In genomic region chr18:59265246-59266018, GRCh38 we compare ENCODE assay signal across 8 cellular contexts. TPM values are rescaled to one million over a fixed set of nuclear protein-coding genes. Genes with fewer than 3 reads are reported as not detected.
DNase-seq lines count a peak whose midpoint lies in the region; ATAC-seq, FAIRE-seq and TF ChIP-seq lines count a peak whose summit lies in the region.

No MANE protein-coding gene starts in this region.

- H3K36me3 ChIP-seq in endothelial cell of umbilical vein (ENCODE audit: control insufficient read depth in 2 of 2, extremely low read depth in 1 of 2, insufficient read depth in 2 of 2, low read length in 2 of 2) (no peaks in the 10 kb centered on the region), skeletal muscle tissue (ENCODE audit: control insufficient read depth in 3 of 3, insufficient read depth in 3 of 3, low read length in 3 of 3) (no peaks in the 10 kb centered on the region)

- H3K4me3 ChIP-seq in endothelial cell of umbilical vein (replicated peaks in 1 of 3; ENCODE audit: insufficient read depth in 1 of 3, low read depth in 1 of 3, low read length in 3 of 3) (no peak overlapping the region), skeletal muscle tissue (ENCODE audit: low read length in 3 of 3) (peak overlapping the region in 2 of 3 donors; percentile 22 to 40)

- H3K27me3 ChIP-seq in endothelial cell of umbilical vein (ENCODE audit: control insufficient read depth in 2 of 2, insufficient read depth in 2 of 2, low read length in 2 of 2) (peaks cover 68 to 73% of the 10 kb centered on the region in 2 experiments), skeletal muscle tissue (ENCODE audit: control insufficient read depth in 3 of 3, insufficient read depth in 3 of 3, low read length in 3 of 3) (peaks cover 71 to 75% (median 71%) of the 10 kb centered on the region in 3 donors)

- no peaks in the 10 kb centered on the region for H4K20me1 ChIP-seq in endothelial cell of umbilical vein (replicated peaks; ENCODE audit: control insufficient read depth, extremely low read depth, insufficient read depth, low read length)

- intact Hi-C loops in endothelial cell of umbilical vein (cut with micrococcal nuclease), result no loop called here

- no peaks in the 10 kb centered on the region for H3K79me2 ChIP-seq in endothelial cell of umbilical vein (ENCODE audit: control insufficient read depth, insufficient read depth, low read length)

- no peak overlapping the region for H3K4me2 ChIP-seq in endothelial cell of umbilical vein (ENCODE audit: insufficient read depth, low read length)

- no peaks in the 10 kb centered on the region for H3K4me1 ChIP-seq in endothelial cell of umbilical vein (ENCODE audit: control insufficient read depth, extremely low read depth, insufficient read depth, low read length)
- peaks cover 4 to 14% (median 9%) of the 10 kb centered on the region in 3 donors for H3K4me1 ChIP-seq in skeletal muscle tissue (ENCODE audit: control insufficient read depth in 3 of 3, insufficient read depth in 3 of 3, low read length in 3 of 3)

- CTCF ChIA-PET in endothelial cell of umbilical vein (lab: Charles Lee), result interaction anchor here (1.9 to 3.0 kb wide), 3 partner anchors 10 to 137 kb away, joined by 8 to 9 read pairs (median 9); no protein-coding TSS in a partner anchor

- no peak for FAIRE-seq in endothelial cell of umbilical vein (lab: Jason Lieb, UNC)

- H3K27ac ChIP-seq in endothelial cell of umbilical vein (ENCODE audit: insufficient read depth, low read depth, low read length) (no peak overlapping the region), skeletal muscle tissue (ENCODE audit: low read depth, low read length) (no peak overlapping the region)

- H2AFZ ChIP-seq in endothelial cell of umbilical vein (ENCODE audit: low read depth, low read length), result no peak overlapping the region

- no peak for TF ChIP-seq POLR2A in endothelial cell of umbilical vein (IDR thresholded peaks at IDR 0.05; ENCODE audit: low read depth, low read length)

- dilution Hi-C loops in endothelial cell of umbilical vein (cut with MboI; ENCODE audit: extremely low pct_ligation_motif_present, low sequenced_read_pairs), result no loop called here

- no peaks in the 10 kb centered on the region for H3K9me1 ChIP-seq in endothelial cell of umbilical vein (replicated peaks; ENCODE audit: control insufficient read depth, extremely low read depth, insufficient read depth, low read length)

- DNase-seq in AG20443 (ENCODE audit: low spot score) (peak; percentile 65), NCI-H510A (lab: John Stamatoyannopoulos, UW) (peak; percentile 76), endothelial cell of umbilical vein (ENCODE audit: low read depth, low spot score) (no peak), C1 segment of cervical spinal cord (lab: John Stamatoyannopoulos, UW) (no peak)
- no peak for DNase-seq in activated CD4-positive, CD25-positive, alpha-beta regulatory T cell (lab: John Stamatoyannopoulos, UW)

- no TSS peak for BruUV-seq in endothelial cell of umbilical vein (replicated peaks; lab: Mats Ljungman, UMichigan)

- no peak for TF ChIP-seq CTCF in endothelial cell of umbilical vein (IDR thresholded peaks at IDR 0.05; ENCODE audit: extremely low read depth in 1 of 2, insufficient read depth in 1 of 2, low read depth in 1 of 2, low read length in 2 of 2)

- POLR2A ChIA-PET in endothelial cell of umbilical vein (lab: Charles Lee), result no interaction called here

- no peak overlapping the region for H3K9ac ChIP-seq in endothelial cell of umbilical vein (replicated peaks; ENCODE audit: extremely low read depth, insufficient read depth, low read length)
- no peak overlapping the region for H3K9ac ChIP-seq in skeletal muscle tissue (ENCODE audit: low read depth in 1 of 3, low read length in 3 of 3)

- H3K9me3 ChIP-seq in endothelial cell of umbilical vein (replicated peaks; ENCODE audit: control insufficient read depth, insufficient read depth, low read length), result no peaks in the 10 kb centered on the region
- no peaks in the 10 kb centered on the region for H3K9me3 ChIP-seq in skeletal muscle tissue (ENCODE audit: control insufficient read depth in 3 of 3, low read length in 3 of 3)

- ATAC-seq in GM19035 (IDR thresholded peaks at IDR 0.05; ENCODE audit: unreplicated experiment) (peak; percentile 77), HG03342 (IDR thresholded peaks at IDR 0.05; ENCODE audit: unreplicated experiment) (no peak)

TF ChIP-seq in endothelial cell of umbilical vein, 7 proteins besides CTCF, POLR2A, EP300 and RAD21:
- no peak for TF ChIP-seq GATA2 (IDR thresholded peaks at IDR 0.05; ENCODE audit: insufficient read depth, insufficient read length, low read depth, low read length)
- TF ChIP-seq JUN (IDR thresholded peaks at IDR 0.05; ENCODE audit: borderline replicate concordance, insufficient read depth, insufficient read length, low read depth), result no peak
- TF ChIP-seq POLR2AphosphoS5 (IDR thresholded peaks at IDR 0.05; ENCODE audit: insufficient read depth, low read depth, low read length), result no peak
- TF ChIP-seq FOS (IDR thresholded peaks at IDR 0.05; ENCODE audit: borderline replicate concordance, insufficient read depth, low read length), result no peak
- TF ChIP-seq EZH2 (IDR thresholded peaks at IDR 0.05; ENCODE audit: borderline replicate concordance, low read depth, low read length, severe bottlenecking), result peak; percentile 38
- no peak for TF ChIP-seq MYC (IDR thresholded peaks at IDR 0.05; ENCODE audit: low read depth, low read length)
- no peak for TF ChIP-seq MAX (IDR thresholded peaks at IDR 0.05; ENCODE audit: insufficient read depth, insufficient read length)

RNA-seq across cellular contexts. Expression of gene RAX, which starts 7.8 kb away (rescaled TPM):
- total RNA-seq in endothelial cell of umbilical vein (not detected in 2 replicates), skeletal muscle tissue (not detected)
- not detected in 2 replicates for polyA plus RNA-seq in endothelial cell of umbilical vein
- not detected in 2 replicates for polyA plus RNA-seq in endothelial cell of umbilical vein (2011; cell fraction: cytosol; rRNA removed)
- polyA plus RNA-seq in endothelial cell of umbilical vein (2011; cell fraction: nucleus; rRNA removed), result not detected in 2 replicates
- polyA plus RNA-seq in endothelial cell of umbilical vein (2012), result not detected in 2 replicates
- not detected in 2 replicates for polyA minus RNA-seq in endothelial cell of umbilical vein
- polyA minus RNA-seq in endothelial cell of umbilical vein (2011; cell fraction: cytosol; rRNA and poly(A)+ RNA removed), result not detected
- not detected in 2 replicates for polyA minus RNA-seq in endothelial cell of umbilical vein (2011; cell fraction: nucleus; rRNA and poly(A)+ RNA removed)

RNA-seq across cellular contexts. Expression of gene GRP, which starts 45.5 kb away (rescaled TPM):
- total RNA-seq in endothelial cell of umbilical vein, result not detected in 2 replicates
- polyA plus RNA-seq in endothelial cell of umbilical vein, result not detected in 2 replicates
- polyA plus RNA-seq in endothelial cell of umbilical vein (2011; cell fraction: cytosol; rRNA removed), result not detected in 2 replicates
- polyA plus RNA-seq in endothelial cell of umbilical vein (2011; cell fraction: nucleus; rRNA removed), result not detected in 2 replicates
- not detected in 2 replicates for polyA plus RNA-seq in endothelial cell of umbilical vein (2012)
- polyA minus RNA-seq in endothelial cell of umbilical vein, result not detected in 2 replicates
- not detected for polyA minus RNA-seq in endothelial cell of umbilical vein (2011; cell fraction: cytosol; rRNA and poly(A)+ RNA removed)
- polyA minus RNA-seq in endothelial cell of umbilical vein (2011; cell fraction: nucleus; rRNA and poly(A)+ RNA removed), result not detected in 2 replicates
- not detected for total RNA-seq in skeletal muscle tissue

RNA-seq across cellular contexts. Expression of gene CPLX4, which starts 53.0 kb away (rescaled TPM):
- total RNA-seq in endothelial cell of umbilical vein (not detected in 2 replicates), skeletal muscle tissue (not detected)
- polyA plus RNA-seq in endothelial cell of umbilical vein, result not detected in 2 replicates
- not detected in 2 replicates for polyA plus RNA-seq in endothelial cell of umbilical vein (2011; cell fraction: cytosol; rRNA removed)
- polyA plus RNA-seq in endothelial cell of umbilical vein (2011; cell fraction: nucleus; rRNA removed), result not detected in 2 replicates
- not detected in 2 replicates for polyA plus RNA-seq in endothelial cell of umbilical vein (2012)
- polyA minus RNA-seq in endothelial cell of umbilical vein, result not detected in 2 replicates
- polyA minus RNA-seq in endothelial cell of umbilical vein (2011; cell fraction: cytosol; rRNA and poly(A)+ RNA removed), result not detected
- not detected in 2 replicates for polyA minus RNA-seq in endothelial cell of umbilical vein (2011; cell fraction: nucleus; rRNA and poly(A)+ RNA removed)

Comparison
In these comparisons a context has a peak if more than half of its experiments do, and no peak if none do; other contexts are left out.
1. DNase-seq: peak in AG20443 (single experiment) and NCI-H510A (single experiment); none in endothelial cell of umbilical vein (single experiment), activated CD4-positive, CD25-positive, alpha-beta regulatory T cell (0 of 4) and C1 segment of cervical spinal cord (0 of 14).
2. H3K4me3 ChIP-seq: peak in skeletal muscle tissue (2 of 3); none in endothelial cell of umbilical vein (0 of 3).